ENCODE assay signal across 26 cellular contexts in genomic region chr5:84036842-84037241, GRCh38.
"Had no signal": no experiment of that assay in that cellular context is flagged by ENCODE, and none has a peak within 500 bp of the region (broad histone marks: within the 10 kb centered on the region; RNA-seq: fewer than 3 reads in every experiment).

No MANE protein-coding gene starts in this region.

- H3K27me3 Mint-ChIP-seq: activated B cell treated with CpG ODN at 0.5 μM for 24 hours; activated CD4-positive, alpha-beta T cell treated with anti-CD3 and anti-CD28 coated beads, Interleukin-2, amount 10 ng/mL, durations not matched to agents 24 days and 14 days; activated CD8-positive, alpha-beta memory T cell treated with anti-CD3 and anti-CD28 coated beads, Interleukin-2, amount 10 ng/mL, durations not matched to agents 7 days and 5 days; activated naive CD4-positive, alpha-beta T cell treated with anti-CD3 and anti-CD28 coated beads, Interleukin-2, amount 50 U/mL, for 24 hours; activated T-cell treated with anti-CD3 and anti-CD28 coated beads, Interleukin-2, amount 50 U/mL, for 24 hours had no signal

- H3K36me3 ChIP-seq: breast epithelium, Peyer's patch had no signal

- H3K9me3 Mint-ChIP-seq: activated B cell treated with CpG ODN at 0.5 μM for 24 hours; activated CD4-positive, alpha-beta T cell treated with anti-CD3 and anti-CD28 coated beads, Interleukin-2, amount 10 ng/mL, durations not matched to agents 24 days and 14 days; activated naive CD4-positive, alpha-beta T cell treated with anti-CD3 and anti-CD28 coated beads, Interleukin-2, amount 50 U/mL, for 24 hours; activated T-cell treated with anti-CD3 and anti-CD28 coated beads, Interleukin-2, amount 50 U/mL, for 24 hours; activated T-helper 1 cell treated with anti-CD3 and anti-CD28 coated beads, Interleukin-12 subunit alpha, Interleukin-12 subunit beta, Interleukin-2, Interleukin-4 antibody, amounts not matched to agents 30 ng/mL and 10 ng/mL and 1 ng/mL, durations not matched to agents 14 hours and 24 hours and 36 hours; T-helper 1 cell treated with Interleukin-12 subunit alpha and Interleukin-12 subunit beta and Interleukin-4 antibody, amounts not matched to agents 30 μg/mL and 1 μg/mL, for 36 hours had no signal

- DNase-seq: activated B cell treated with CpG ODN at 0.5 μM for 24 hours; activated CD4-positive, alpha-beta T cell treated with anti-CD3 and anti-CD28 coated beads for 1 hour; activated CD4-positive, alpha-beta T cell treated with anti-CD3 and anti-CD28 coated beads, Interleukin-2, amount 10 ng/mL, durations not matched to agents 24 days and 14 days; activated CD4-positive, alpha-beta T cell treated with anti-CD3 and anti-CD28 coated beads, Interleukin-2, amount 50 U/mL, for 48 hours; activated CD8-positive, alpha-beta memory T cell treated with anti-CD3 and anti-CD28 coated beads, Interleukin-2, amount 10 ng/mL, durations not matched to agents 7 days and 5 days; activated effector memory CD4-positive, alpha-beta T cell treated with Interleukin-2 at 50 U/mL for 16 hours; activated naive CD4-positive, alpha-beta T cell; activated T-cell treated with anti-CD3 and anti-CD28 coated beads, Interleukin-2, amount 50 U/mL, for 24 hours; aorta; caudate nucleus; Karpas-422; MM.1S; NCI-H1105; NCI-H1436; NCI-H1930; NCI-H446; NCI-H524; OCI-M1; Peyer's patch; SHP77 had no signal

- H3K4me3 ChIP-seq: breast epithelium, K562, Peyer's patch, SJSA1 had no signal

- H3K9me3 ChIP-seq: breast epithelium, Peyer's patch, SJSA1 had no signal

- ATAC-seq: activated CD8-positive, alpha-beta memory T cell treated with anti-CD3 and anti-CD28 coated beads, Interleukin-2, amount 10 ng/mL, durations not matched to agents 7 days and 5 days; K562 had no signal

- H3K4me1 ChIP-seq: breast epithelium, Peyer's patch had no signal

- FAIRE-seq: K562 had no signal

- H3K4me3 Mint-ChIP-seq: activated B cell treated with CpG ODN at 0.5 μM for 24 hours; activated CD4-positive, alpha-beta T cell treated with anti-CD3 and anti-CD28 coated beads, Interleukin-2, amount 10 ng/mL, durations not matched to agents 24 days and 14 days; activated CD8-positive, alpha-beta memory T cell treated with anti-CD3 and anti-CD28 coated beads, Interleukin-2, amount 10 ng/mL, durations not matched to agents 7 days and 5 days; activated naive CD4-positive, alpha-beta T cell treated with anti-CD3 and anti-CD28 coated beads, Interleukin-2, amount 50 U/mL, for 24 hours; activated T-cell treated with anti-CD3 and anti-CD28 coated beads, Interleukin-2, amount 50 U/mL, for 24 hours; activated T-helper 1 cell treated with anti-CD3 and anti-CD28 coated beads, Interleukin-12 subunit alpha, Interleukin-12 subunit beta, Interleukin-2, Interleukin-4 antibody, amounts not matched to agents 30 ng/mL and 10 ng/mL and 1 ng/mL, durations not matched to agents 14 hours and 24 hours and 36 hours; T-helper 1 cell treated with Interleukin-12 subunit alpha and Interleukin-12 subunit beta and Interleukin-4 antibody, amounts not matched to agents 30 μg/mL and 1 μg/mL, for 36 hours had no signal

- H3K27ac Mint-ChIP-seq: activated B cell treated with CpG ODN at 0.5 μM for 24 hours; activated CD4-positive, alpha-beta T cell treated with anti-CD3 and anti-CD28 coated beads, Interleukin-2, amount 10 ng/mL, durations not matched to agents 24 days and 14 days; activated CD8-positive, alpha-beta memory T cell treated with anti-CD3 and anti-CD28 coated beads, Interleukin-2, amount 10 ng/mL, durations not matched to agents 7 days and 5 days; activated naive CD4-positive, alpha-beta T cell treated with anti-CD3 and anti-CD28 coated beads, Interleukin-2, amount 50 U/mL, for 24 hours; activated T-cell treated with anti-CD3 and anti-CD28 coated beads, Interleukin-2, amount 50 U/mL, for 24 hours; activated T-helper 1 cell treated with anti-CD3 and anti-CD28 coated beads, Interleukin-12 subunit alpha, Interleukin-12 subunit beta, Interleukin-2, Interleukin-4 antibody, amounts not matched to agents 30 ng/mL and 10 ng/mL and 1 ng/mL, durations not matched to agents 14 hours and 24 hours and 36 hours; T-helper 1 cell treated with Interleukin-12 subunit alpha and Interleukin-12 subunit beta and Interleukin-4 antibody, amounts not matched to agents 30 μg/mL and 1 μg/mL, for 36 hours had no signal

- H3K27ac ChIP-seq: breast epithelium, Peyer's patch, SJSA1 had no signal

- H3K36me3 Mint-ChIP-seq: activated CD8-positive, alpha-beta memory T cell treated with anti-CD3 and anti-CD28 coated beads, Interleukin-2, amount 10 ng/mL, durations not matched to agents 7 days and 5 days; activated naive CD4-positive, alpha-beta T cell treated with anti-CD3 and anti-CD28 coated beads, Interleukin-2, amount 50 U/mL, for 24 hours had no signal

- H3K4me1 Mint-ChIP-seq: activated B cell treated with CpG ODN at 0.5 μM for 24 hours; activated CD4-positive, alpha-beta T cell treated with anti-CD3 and anti-CD28 coated beads, Interleukin-2, amount 10 ng/mL, durations not matched to agents 24 days and 14 days; activated CD8-positive, alpha-beta memory T cell treated with anti-CD3 and anti-CD28 coated beads, Interleukin-2, amount 10 ng/mL, durations not matched to agents 7 days and 5 days; activated naive CD4-positive, alpha-beta T cell treated with anti-CD3 and anti-CD28 coated beads, Interleukin-2, amount 50 U/mL, for 24 hours had no signal

- H3K27me3 ChIP-seq: breast epithelium, Peyer's patch, SJSA1 had no signal
